ENCODE assay signal across 11 cellular contexts in the genomic region with DNA sequence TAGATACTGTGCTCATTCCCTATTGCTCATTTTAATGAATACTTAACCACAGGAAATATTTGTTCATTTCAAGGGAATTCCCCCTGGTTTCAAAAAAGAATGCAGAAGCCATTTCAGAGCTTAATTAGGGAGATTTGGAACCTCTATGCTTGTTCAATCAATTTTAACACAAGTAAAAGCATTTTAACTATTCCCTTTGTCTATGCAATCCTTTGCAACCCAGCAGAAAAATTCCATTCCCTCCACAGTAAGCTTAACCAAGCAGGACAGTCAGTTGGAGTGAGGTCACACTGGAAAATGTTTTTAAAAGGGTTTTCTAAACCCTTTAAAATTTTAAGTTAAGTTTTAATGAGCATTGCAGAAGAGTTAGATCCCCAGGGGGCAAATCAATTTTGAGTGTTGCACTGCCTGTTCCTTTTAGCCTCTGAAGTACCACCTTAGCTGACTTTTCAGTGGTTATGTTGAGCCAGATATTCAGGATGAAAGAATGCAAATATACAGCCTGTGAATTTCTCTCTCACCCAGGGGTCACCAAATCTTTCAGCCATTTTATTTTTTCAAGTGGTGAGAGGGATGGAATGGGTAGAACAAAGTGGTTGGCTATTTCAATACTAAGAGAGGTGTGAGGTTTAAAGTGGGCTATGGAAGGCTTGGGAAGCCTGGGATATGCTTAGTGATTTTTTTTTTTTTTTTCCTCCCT.
DNase-seq lines count a peak whose midpoint lies in the region; ATAC-seq and TF ChIP-seq lines count a peak whose summit lies in the region.
"Had no signal": no experiment of that assay in that cellular context is flagged by ENCODE, and none has a peak within 500 bp of the region (broad histone marks: within the 10 kb centered on the region; RNA-seq: fewer than 3 reads in every experiment).

No MANE protein-coding gene starts in this region.

- no peak overlapping the region for H3K23ac ChIP-seq in mesenchymal stem cell (ENCODE audit: low read length in 2 of 2)

- no peak overlapping the region for H3K4ac ChIP-seq in mesenchymal stem cell (ENCODE audit: low read depth in 1 of 2, low read length in 2 of 2)

- H3K27ac ChIP-seq in mesenchymal stem cell (ENCODE audit: low read length, poor library complexity, severe bottlenecking): peak overlapping the region; percentile 96

- no peaks in the 10 kb centered on the region for H3K9me3 ChIP-seq in mesenchymal stem cell (ENCODE audit: control insufficient read depth, low read length)

- H2BK5ac ChIP-seq in mesenchymal stem cell (ENCODE audit: low read depth, low read length, poor library complexity, severe bottlenecking): no peak overlapping the region

- peak overlapping the region; percentile 69 for H2AK5ac ChIP-seq in mesenchymal stem cell (ENCODE audit: low read length, severe bottlenecking)

- intact Hi-C loops in sciatic nerve (cut with DNase I): no loop called here

- peaks cover 2% of the 10 kb centered on the region for H3K4me1 ChIP-seq in mesenchymal stem cell (ENCODE audit: control insufficient read depth, insufficient read depth, low read depth, low read length)

- no peak for TF ChIP-seq CTCF in astrocyte of the spinal cord (IDR thresholded peaks at IDR 0.05; ENCODE audit: low read depth, low read length)

- peak overlapping the region; percentile 22 for H3K4me2 ChIP-seq in mesenchymal stem cell (ENCODE audit: low read length, poor library complexity, severe bottlenecking)

- no peaks in the 10 kb centered on the region for H3K36me3 ChIP-seq in mesenchymal stem cell (ENCODE audit: control insufficient read depth in 1 of 2, insufficient read depth in 2 of 2, low read depth in 1 of 2, low read length in 2 of 2)

- DNase-seq in ACHN (peak; percentile 33), astrocyte of the spinal cord (ENCODE audit: low read depth, low spot score) (peak; percentile 80), mesenchymal stem cell (peak; percentile 40), sciatic nerve (ENCODE audit: low spot score) (no peak), SW480 (ENCODE audit: low spot score) (no peak)
- no peak for DNase-seq in stimulated activated CD4-positive, alpha-beta T cell treated with anti-CD3 and anti-CD28 coated beads, Interleukin-4, amount 100 ng/mL, for 4 hours
- DNase-seq: cerebellar nuclear complex, NCI-H446 treated with DMSO at 0.1 percent for 48 hours had no signal

- H3K79me1 ChIP-seq in mesenchymal stem cell (replicated peaks; ENCODE audit: low read length, poor library complexity, severe bottlenecking): no peaks in the 10 kb centered on the region

- no peak overlapping the region for H2BK15ac ChIP-seq in mesenchymal stem cell (ENCODE audit: low read depth, poor library complexity, severe bottlenecking)

- no peak overlapping the region for H2BK12ac ChIP-seq in mesenchymal stem cell (ENCODE audit: low read length in 2 of 2)

- no peak overlapping the region for H3K9ac ChIP-seq in mesenchymal stem cell (ENCODE audit: low read length)

- no peak overlapping the region for H2AFZ ChIP-seq in mesenchymal stem cell (ENCODE audit: low read depth, low read length)

- H4K91ac ChIP-seq in mesenchymal stem cell (ENCODE audit: low read length): no peak overlapping the region

- in situ Hi-C loops in ACHN (cut with HindIII; ENCODE audit: low pct_ligation_motif_present, low pct_unique_long_range_greater_than_20kb, low sequenced_read_pairs): no loop called here
- in situ Hi-C loops in astrocyte of the spinal cord (cut with HindIII; ENCODE audit: low sequenced_read_pairs): no loop called here

- H3K4me3 ChIP-seq in astrocyte of the spinal cord (ENCODE audit: low read depth, low read length): no peak overlapping the region
- H3K4me3 ChIP-seq in mesenchymal stem cell (ENCODE audit: insufficient read depth in 1 of 2, low read depth in 1 of 2, low read length in 2 of 2): no peak overlapping the region

- H3K18ac ChIP-seq in mesenchymal stem cell (ENCODE audit: low read depth in 1 of 2, low read length in 2 of 2): no peak overlapping the region

- ATAC-seq in HG02610 (IDR thresholded peaks at IDR 0.05; ENCODE audit: unreplicated experiment) (peak; percentile 42), sciatic nerve (no peak), GM21528 (IDR thresholded peaks at IDR 0.05; ENCODE audit: low FRiP score, unreplicated experiment) (no peak)
- ATAC-seq: stimulated activated effector memory CD8-positive, alpha-beta T cell treated with anti-CD3 and anti-CD28 coated beads, Interleukin-12 subunit alpha, Interleukin-12 subunit beta, amount 100 ng/mL, for 72 hours had no signal

- H3K14ac ChIP-seq in mesenchymal stem cell (ENCODE audit: low read length in 2 of 2): no peak overlapping the region

- H2BK120ac ChIP-seq in mesenchymal stem cell (ENCODE audit: low read depth, low read length): no peak overlapping the region

- no peak overlapping the region for H4K8ac ChIP-seq in mesenchymal stem cell (ENCODE audit: low read length)

- H3K27me3 ChIP-seq in mesenchymal stem cell (ENCODE audit: control insufficient read depth in 1 of 2, insufficient read depth in 1 of 2, low read length in 2 of 2): no peaks in the 10 kb centered on the region

Comparison
In these comparisons a context has a peak if more than half of its experiments do, and no peak if none do; other contexts are left out.
1. DNase-seq: peak in ACHN (single experiment), astrocyte of the spinal cord (single experiment) and mesenchymal stem cell (single experiment); none in stimulated activated CD4-positive, alpha-beta T cell treated with anti-CD3 and anti-CD28 coated beads, Interleukin-4, amount 100 ng/mL, for 4 hours (0 of 2), sciatic nerve (single experiment) and SW480 (single experiment).